Comparison of ENCODE assay signal across 15 cellular contexts in genomic region chr14:102825307-102826095, GRCh38. TPM values are rescaled to one million over a fixed set of nuclear protein-coding genes. Genes with fewer than 3 reads are reported as not detected.
DNase-seq lines count a peak whose midpoint lies in the region; ATAC-seq lines count a peak whose summit lies in the region.
"Had no signal": no experiment of that assay in that cellular context is flagged by ENCODE, and none has a peak within 500 bp of the region (broad histone marks: within the 10 kb centered on the region; RNA-seq: fewer than 3 reads in every experiment).

No MANE protein-coding gene starts in this region.

- no peak overlapping the region for H3K4me3 Mint-ChIP-seq in activated T-cell treated with anti-CD3 and anti-CD28 coated beads, Interleukin-2, amount 50 U/mL, for 24 hours
- H3K4me3 Mint-ChIP-seq: CD8-positive, alpha-beta T cell had no signal

- H3K4me1 Mint-ChIP-seq in activated T-cell treated with anti-CD3 and anti-CD28 coated beads, Interleukin-2, amount 50 U/mL, for 24 hours (ENCODE audit: low read depth), result peaks cover 93% of the 10 kb centered on the region

- WGBS in esophagus, 2 donors, result 85 to 88% methylated on average over 21 to 22 of the region's 22 CpGs

- H3K4me3 ChIP-seq in Karpas-422 (ENCODE audit: low read length), result no peak overlapping the region
- no peak overlapping the region for H3K4me3 ChIP-seq in esophagus (ENCODE audit: low read depth in 1 of 2, low read length in 2 of 2)

- H3K9me3 Mint-ChIP-seq in activated T-cell treated with anti-CD3 and anti-CD28 coated beads, Interleukin-2, amount 50 U/mL, for 24 hours, result no peaks in the 10 kb centered on the region
- H3K9me3 Mint-ChIP-seq: CD8-positive, alpha-beta T cell had no signal

- H3K9ac ChIP-seq in Karpas-422 (ENCODE audit: low read length), result peak overlapping the region; percentile 9; the same call in 1 of the 2 replicates

- peaks cover 100% of the 10 kb centered on the region for H3K79me2 ChIP-seq in Karpas-422 (ENCODE audit: low read length)

- H3K9me3 ChIP-seq in Karpas-422 (ENCODE audit: low read length) (no peaks in the 10 kb centered on the region), esophagus (ENCODE audit: control insufficient read depth in 2 of 2, insufficient read depth in 1 of 2, low read depth in 1 of 2, low read length in 1 of 2) (no peaks in the 10 kb centered on the region)

- intact Hi-C loops in sciatic nerve (cut with DNase I), result no loop called here

- peaks cover 82% of the 10 kb centered on the region for H3K4me1 ChIP-seq in Karpas-422 (ENCODE audit: low read length)
- peaks cover 9% of the 10 kb centered on the region in 2 donors for H3K4me1 ChIP-seq in esophagus (ENCODE audit: control insufficient read depth in 2 of 2, insufficient read depth in 2 of 2, low read length in 1 of 2)

- no peaks in the 10 kb centered on the region for H3K9me2 ChIP-seq in Karpas-422 (replicated peaks; ENCODE audit: insufficient read depth, low read length)

- peaks cover 81% of the 10 kb centered on the region for H3K36me3 Mint-ChIP-seq in activated T-cell treated with anti-CD3 and anti-CD28 coated beads, Interleukin-2, amount 50 U/mL, for 24 hours (ENCODE audit: low read depth)

- H2AFZ ChIP-seq in Karpas-422 (ENCODE audit: low read length), result no peak overlapping the region

- H3K27ac Mint-ChIP-seq in activated T-cell treated with anti-CD3 and anti-CD28 coated beads, Interleukin-2, amount 50 U/mL, for 24 hours, result peak overlapping the region; percentile 81
- H3K27ac Mint-ChIP-seq: CD8-positive, alpha-beta T cell; progenitor cell of endocrine pancreas had no signal

- DNase-seq in activated T-cell treated with anti-CD3 and anti-CD28 coated beads, Interleukin-2, amount 50 U/mL, for 24 hours, result no peak
- DNase-seq in activated T-cell treated with anti-CD3 and anti-CD28 coated beads for 4 hours (no peak), Karpas-422 (no peak), sciatic nerve (ENCODE audit: low spot score) (no peak), SIG-M5 treated with dmso at 0.1 percent for 504 hours (lab: John Stamatoyannopoulos, UW; ENCODE audit: unreplicated experiment) (no peak), NCI-H526 (lab: John Stamatoyannopoulos, UW) (no peak)
- DNase-seq: ACHN; CD8-positive, alpha-beta T cell; central memory CD4-positive, alpha-beta T cell; DND-41; effector CD8-positive, alpha-beta T cell; NCI-H2029 had no signal

- peak overlapping the region; percentile 50 for H3K4me2 ChIP-seq in Karpas-422 (ENCODE audit: low read depth, low read length, poor library complexity, severe bottlenecking)

- H3K27me3 Mint-ChIP-seq in activated T-cell treated with anti-CD3 and anti-CD28 coated beads, Interleukin-2, amount 50 U/mL, for 24 hours, result no peaks in the 10 kb centered on the region
- H3K27me3 Mint-ChIP-seq: progenitor cell of endocrine pancreas had no signal

- H3K27me3 ChIP-seq in Karpas-422 (ENCODE audit: low read length) (no peaks in the 10 kb centered on the region), esophagus (ENCODE audit: control insufficient read depth in 1 of 2, insufficient read depth in 2 of 2, low read length in 2 of 2) (no peaks in the 10 kb centered on the region)

- H3K27ac ChIP-seq in Karpas-422 (ENCODE audit: low read length) (peak overlapping the region; percentile 60), esophagus (ENCODE audit: low read depth in 2 of 2, low read length in 1 of 2) (peak overlapping the region; percentile 45 to 66)

- peaks cover 38% of the 10 kb centered on the region for H4K20me1 ChIP-seq in Karpas-422 (ENCODE audit: insufficient read depth, low read depth, low read length)

- H3K36me3 ChIP-seq in Karpas-422 (ENCODE audit: insufficient read depth, low read length) (peaks cover 15% of the 10 kb centered on the region), esophagus (ENCODE audit: control insufficient read depth in 2 of 2, insufficient read depth in 2 of 2, low read length in 1 of 2) (peaks cover 0 to 5% of the 10 kb centered on the region in 2 donors)

- ATAC-seq in sciatic nerve (peak; percentile 13), GM19397 (IDR thresholded peaks at IDR 0.05; ENCODE audit: unreplicated experiment) (no peak)
- ATAC-seq: CD8-positive, alpha-beta T cell had no signal

RNA-seq across cellular contexts. Expression of gene TRAF3, which starts 48.3 kb away (rescaled TPM):
- 79.1 and 135 TPM in 2 replicates for total RNA-seq in Karpas-422 (2014; rRNA removed; shearing (Covaris generic); ENCODE audit: low replicate concordance)
- polyA plus RNA-seq in esophagus, result 1 to 10 TPM; 3.8 to 4.9 TPM
- 18.8 TPM for total RNA-seq in sciatic nerve
